Comparison of ENCODE assay signal across 11 cellular contexts in the genomic region with DNA sequence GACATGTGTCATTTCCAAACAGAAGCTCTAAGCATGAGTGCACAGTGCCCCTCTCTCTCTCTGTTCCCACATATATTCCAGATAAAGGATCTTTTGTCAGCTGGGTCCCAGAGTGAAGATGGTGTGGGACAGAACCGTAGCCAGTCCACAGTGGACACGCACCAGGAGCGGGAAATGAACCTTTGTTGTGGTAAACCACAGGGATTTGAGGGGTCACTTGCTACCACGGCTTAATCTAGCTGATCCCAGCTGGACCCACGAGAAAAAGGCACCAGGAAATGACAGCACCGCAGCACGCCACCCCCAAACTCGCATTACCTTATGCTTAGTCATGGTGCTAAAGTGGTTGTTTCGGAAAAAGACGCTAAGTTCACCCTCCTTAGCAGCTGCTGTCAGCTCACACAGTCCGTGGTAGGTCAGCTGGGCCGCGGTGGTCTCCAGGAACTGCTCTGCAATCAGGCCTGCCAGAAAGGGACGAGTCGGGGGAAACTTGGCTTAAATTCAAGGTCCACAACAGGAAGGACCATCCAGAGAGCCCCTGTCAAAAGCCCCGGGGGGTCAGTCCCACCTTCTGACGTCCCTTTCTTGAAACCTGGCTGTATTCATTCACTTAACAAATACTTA. TPM values are rescaled to one million over a fixed set of nuclear protein-coding genes. Genes with fewer than 3 reads are reported as not detected.
DNase-seq lines count a peak whose midpoint lies in the region; ATAC-seq and TF ChIP-seq lines count a peak whose summit lies in the region.
"Had no signal": no experiment of that assay in that cellular context is flagged by ENCODE, and none has a peak within 500 bp of the region (broad histone marks: within the 10 kb centered on the region; RNA-seq: fewer than 3 reads in every experiment).

No MANE protein-coding gene starts in this region.

- DNase-seq in CD14-positive monocyte (ENCODE audit: low spot score) (peak; percentile 53), IMR-90 (peak; percentile 87), astrocyte of the spinal cord (ENCODE audit: low read depth, low spot score) (peak; percentile 84), natural killer cell (no peak), vagina (ENCODE audit: extremely low spot score in 2 of 2) (no peak), right lobe of liver (no peak), osteocyte (ENCODE audit: extremely low spot score, unreplicated experiment) (no peak)
- DNase-seq: activated gamma-delta T cell treated with Interleukin-2 at 50 U/mL for 16 hours had no signal

- no peak overlapping the region for H3K56ac ChIP-seq in IMR-90 (ENCODE audit: extremely low read depth, insufficient read depth, low read length)

- no peak overlapping the region for H2AK9ac ChIP-seq in IMR-90 (replicated peaks; ENCODE audit: low read depth, low read length, poor library complexity)

- H3K27me3 ChIP-seq in IMR-90 (ENCODE audit: control insufficient read depth, insufficient read depth, low read length) (no peaks in the 10 kb centered on the region), vagina (no peaks in the 10 kb centered on the region), right lobe of liver (no peaks in the 10 kb centered on the region)

- no TSS peak for BruUV-seq in IMR-90 (replicated peaks; lab: Mats Ljungman, UMichigan)

- peak overlapping the region; percentile 71; the same call in 1 of the 2 replicates for H3K14ac ChIP-seq in IMR-90 (replicated peaks; ENCODE audit: low read depth, low read length)

- TF ChIP-seq RAD21 in IMR-90 (IDR thresholded peaks at IDR 0.05; ENCODE audit: low read length) = no peak

- H3K27ac ChIP-seq in IMR-90 (ENCODE audit: insufficient read depth, low read length) (no peak overlapping the region), vagina (no peak overlapping the region), right lobe of liver (no peak overlapping the region)
- H3K27ac ChIP-seq: SK-N-MC had no signal

- dilution Hi-C loops in IMR-90 (cut with HindIII; ENCODE audit: low sequenced_read_pairs, unreplicated experiment) = no loop called here

- H4K20me1 ChIP-seq in IMR-90 (ENCODE audit: insufficient read depth, low read length) = no peaks in the 10 kb centered on the region

- H4K5ac ChIP-seq in IMR-90 (ENCODE audit: low read depth, low read length) = peak overlapping the region; percentile 17; the same call in 1 of the 2 replicates

- CTCF ChIA-PET in IMR-90 (lab: Yijun Ruan, JAX) = no interaction called here

- peaks cover 57 to 67% of the 10 kb centered on the region in 2 donors for H3K36me3 Mint-ChIP-seq in CD14-positive monocyte
- H3K36me3 Mint-ChIP-seq in natural killer cell = no peaks in the 10 kb centered on the region
- H3K36me3 Mint-ChIP-seq in osteocyte (ENCODE audit: unreplicated experiment) = peaks cover 21% of the 10 kb centered on the region

- H3K4me1 Mint-ChIP-seq in CD14-positive monocyte (peaks cover 59% of the 10 kb centered on the region), natural killer cell (peaks cover 6 to 16% of the 10 kb centered on the region in 2 donors), osteocyte (ENCODE audit: unreplicated experiment) (peaks cover 14% of the 10 kb centered on the region)

- H2AFZ ChIP-seq in IMR-90 (replicated peaks; ENCODE audit: low read length, poor library complexity) = peak overlapping the region; percentile 74

- peak overlapping the region; percentile 65 for H2BK120ac ChIP-seq in IMR-90 (ENCODE audit: low read depth, low read length)

- H4K91ac ChIP-seq in IMR-90 (ENCODE audit: insufficient read depth, low read depth, low read length) = peak overlapping the region; percentile 49

- H3K23ac ChIP-seq in IMR-90 (ENCODE audit: low read depth, low read length) = peak overlapping the region; percentile 68; the same call in 1 of the 2 replicates

- no peak overlapping the region for H3K9ac ChIP-seq in IMR-90 (ENCODE audit: low read depth, low read length)

- H3K27ac Mint-ChIP-seq in CD14-positive monocyte = peak overlapping the region; percentile 30 to 87 (median 77)
- peak overlapping the region in 1 of 2 donors; percentile 38 for H3K27ac Mint-ChIP-seq in natural killer cell
- no peak overlapping the region for H3K27ac Mint-ChIP-seq in osteocyte (ENCODE audit: unreplicated experiment)
- H3K27ac Mint-ChIP-seq: type B pancreatic cell had no signal

- peak overlapping the region; percentile 64; the same call in 1 of the 3 replicates for H2BK15ac ChIP-seq in IMR-90 (ENCODE audit: low read depth, low read length)

- peak overlapping the region; percentile 5 to 69; a peak in 2 of 4 replicates for H4K8ac ChIP-seq in IMR-90 (ENCODE audit: low read depth in 2 of 2, low read length in 2 of 2)

- H3K27me3 Mint-ChIP-seq in CD14-positive monocyte (ENCODE audit: low read depth in 3 of 3) = peaks cover 2 to 3% (median 2%) of the 10 kb centered on the region in 3 donors
- H3K27me3 Mint-ChIP-seq in natural killer cell (ENCODE audit: low read depth in 2 of 2) = no peaks in the 10 kb centered on the region
- no peaks in the 10 kb centered on the region for H3K27me3 Mint-ChIP-seq in osteocyte (ENCODE audit: unreplicated experiment)
- H3K27me3 Mint-ChIP-seq: type B pancreatic cell had no signal

- ATAC-seq in IMR-90 (ENCODE audit: low read depth) = peak; percentile 48
- peak in 2 of 3 donors; percentile 59 to 77 for ATAC-seq in natural killer cell
- no peak for ATAC-seq in GM21381 (IDR thresholded peaks at IDR 0.05; ENCODE audit: unreplicated experiment)
- ATAC-seq in right lobe of liver = no peak

- in situ Hi-C loops in IMR-90 (cut with MboI; ENCODE audit: low sequenced_read_pairs) = no loop called here
- in situ Hi-C loops in astrocyte of the spinal cord (cut with HindIII; ENCODE audit: low sequenced_read_pairs) = no loop called here

- peaks cover 8% of the 10 kb centered on the region; the same call in 1 of the 2 replicates for H3K9me1 ChIP-seq in IMR-90 (ENCODE audit: insufficient read depth, low read length)

- WGBS in IMR-90 (ENCODE audit: extremely low coverage in 2 of 2, insufficient read length in 1 of 2), 2 experiments = 59% methylated on average over 7 of the region's 17 CpGs; no CpG with 5 or more reads in 1 of the 2 experiments
- WGBS in right lobe of liver (ENCODE audit: insufficient coverage, low coverage, low lambda C conversion rate, missing lambda C conversion rate) = 53% methylated on average over 3 of the region's 17 CpGs

- TF ChIP-seq POLR2A in IMR-90 (IDR thresholded peaks at IDR 0.05; ENCODE audit: low read depth, low read length) (no peak), vagina (IDR thresholded peaks at IDR 0.05) (no peak), right lobe of liver (IDR thresholded peaks at IDR 0.05) (no peak)

- no peaks in the 10 kb centered on the region; a peak in 1 of 4 replicates for H3K79me1 ChIP-seq in IMR-90 (ENCODE audit: low read depth in 1 of 2, low read length in 2 of 2)

- H3K9me3 Mint-ChIP-seq in CD14-positive monocyte = peaks cover 0 to 3% (median 0%) of the 10 kb centered on the region in 7 donors
- no peaks in the 10 kb centered on the region for H3K9me3 Mint-ChIP-seq in natural killer cell
- H3K9me3 Mint-ChIP-seq in osteocyte (ENCODE audit: unreplicated experiment) = no peaks in the 10 kb centered on the region
- H3K9me3 Mint-ChIP-seq: type B pancreatic cell had no signal

- peak overlapping the region; percentile 79; the same call in 1 of the 2 replicates for H2BK20ac ChIP-seq in IMR-90 (ENCODE audit: low read depth, low read length)

- intact Hi-C loops in CD14-positive monocyte (cut with micrococcal nuclease) = loop anchor here in 1 of 2 donors (5.0 kb wide), 1 partner anchor 237 kb away; no protein-coding TSS in a partner anchor
- intact Hi-C loops in IMR-90 (cut with micrococcal nuclease) = no loop called here
- intact Hi-C loops in natural killer cell (cut with micrococcal nuclease) = loop anchor here (5.0 kb wide), 1 partner anchor 742 kb away; the partner anchor contains the start of gene CA14
- intact Hi-C loops in vagina (cut with DNase I) = no loop called here
- intact Hi-C loops in right lobe of liver (cut with DNase I) = loop anchor here in 1 of 2 donors (10.0 kb wide), 1 partner anchor 74 kb away; the partner anchor contains the start of gene SETDB1

- peak overlapping the region; percentile 72 for H3K4ac ChIP-seq in IMR-90 (ENCODE audit: low read depth, low read length)

- H3K4me3 ChIP-seq in IMR-90 (ENCODE audit: insufficient read depth, low read depth, low read length) (no peak overlapping the region), astrocyte of the spinal cord (ENCODE audit: low read depth, low read length) (no peak overlapping the region), vagina (no peak overlapping the region), right lobe of liver (no peak overlapping the region)
- H3K4me3 ChIP-seq: SK-N-MC had no signal

- H3K36me3 ChIP-seq in IMR-90 (ENCODE audit: control insufficient read depth, insufficient read depth, low read length) (peaks cover 34% of the 10 kb centered on the region), vagina (peaks cover 0 to 43% of the 10 kb centered on the region in 2 donors), right lobe of liver (peaks cover 0 to 42% (median 13%) of the 10 kb centered on the region in 4 donors)

- TF ChIP-seq CTCF in CD14-positive monocyte (IDR thresholded peaks at IDR 0.05) (no peak), IMR-90 (conservative IDR thresholded peaks at IDR 0.05; ENCODE audit: low read depth, low read length) (no peak), astrocyte of the spinal cord (IDR thresholded peaks at IDR 0.05; ENCODE audit: low read depth, low read length) (no peak), natural killer cell (IDR thresholded peaks at IDR 0.05) (no peak), vagina (IDR thresholded peaks at IDR 0.05) (no peak), right lobe of liver (IDR thresholded peaks at IDR 0.05) (no peak), osteocyte (IDR thresholded peaks at IDR 0.05) (no peak)

- H3K4me3 Mint-ChIP-seq in CD14-positive monocyte (peak overlapping the region in 1 of 2 donors; percentile 45), natural killer cell (no peak overlapping the region), osteocyte (ENCODE audit: unreplicated experiment) (no peak overlapping the region)
- H3K4me3 Mint-ChIP-seq: type B pancreatic cell had no signal

- H2BK5ac ChIP-seq in IMR-90 (ENCODE audit: low read depth, low read length, poor library complexity, severe bottlenecking) = peak overlapping the region; percentile 51

- no peak overlapping the region for H3K4me2 ChIP-seq in IMR-90 (ENCODE audit: low read depth, low read length)

- H3K4me1 ChIP-seq in IMR-90 (ENCODE audit: control insufficient read depth, insufficient read depth, low read length) (peaks cover 6% of the 10 kb centered on the region), vagina (peaks cover 36% of the 10 kb centered on the region), right lobe of liver (peaks cover 0 to 18% (median 6%) of the 10 kb centered on the region in 4 donors)

- H3K18ac ChIP-seq in IMR-90 (ENCODE audit: low read depth, low read length) = peak overlapping the region; percentile 41; the same call in 1 of the 2 replicates

- POLR2A ChIA-PET in IMR-90 (lab: Charles Lee; ENCODE audit: unreplicated experiment) = no interaction called here

- H3K9me3 ChIP-seq in IMR-90 (ENCODE audit: control insufficient read depth, insufficient read depth, low read length) (no peaks in the 10 kb centered on the region), vagina (no peaks in the 10 kb centered on the region), right lobe of liver (no peaks in the 10 kb centered on the region)

- H2AK5ac ChIP-seq in IMR-90 (ENCODE audit: low read depth, low read length) = peak overlapping the region; percentile 59; the same call in 1 of the 2 replicates

RNA-seq across cellular contexts. Expression of gene MINDY1, which starts 7.5 kb away (rescaled TPM):
- 10 to 100 TPM; 11.5 to 13.2 TPM for polyA plus RNA-seq in CD14-positive monocyte
- 5.8 and 6.6 TPM in 2 replicates for total RNA-seq in IMR-90 (2012; rRNA removed)
- 6.6 and 7.3 TPM in 2 replicates for polyA plus RNA-seq in IMR-90 (2012; rRNA removed)
- 5.4 and 6.1 TPM in 2 replicates for polyA plus RNA-seq in IMR-90 (2012; cell fraction: cytosol; rRNA removed)
- polyA plus RNA-seq in IMR-90 (2012; cell fraction: nucleus; rRNA removed; ENCODE audit: low replicate concordance) = 18.8 TPM in 2 replicates
- total RNA-seq in natural killer cell = 10 to 100 TPM; 14.0 to 15.6 (median 15.2) TPM
- 27.0 TPM for total RNA-seq in vagina
- 10 to 100 TPM; 10.1 to 19.7 (median 15.4) TPM for total RNA-seq in right lobe of liver
- total RNA-seq in osteocyte = 22.2 and 24.3 TPM in 2 replicates

RNA-seq across cellular contexts. Expression of gene PRUNE1, which starts 9.1 kb away (rescaled TPM):
- 10 to 100 TPM; 22.6 to 22.8 TPM for polyA plus RNA-seq in CD14-positive monocyte
- total RNA-seq in IMR-90 (2012; rRNA removed) = 7.9 and 8.6 TPM in 2 replicates
- polyA plus RNA-seq in IMR-90 (2012; rRNA removed) = 9.4 and 9.6 TPM in 2 replicates
- polyA plus RNA-seq in IMR-90 (2012; cell fraction: cytosol; rRNA removed) = 4.6 and 6.5 TPM in 2 replicates
- 3.4 and 9.4 TPM in 2 replicates for polyA plus RNA-seq in IMR-90 (2012; cell fraction: nucleus; rRNA removed; ENCODE audit: low replicate concordance)
- 10 to 100 TPM; 11.4 to 14.1 (median 13.5) TPM for total RNA-seq in natural killer cell
- total RNA-seq in vagina = 25.5 TPM
- total RNA-seq in right lobe of liver = 10 to 100 TPM in 4 of 6 experiments, 1 to 10 TPM in 2; 4.7 to 12.0 (median 10.1) TPM
- total RNA-seq in osteocyte = 18.2 and 20.5 TPM in 2 replicates

RNA-seq across cellular contexts. Expression of gene ANXA9, which starts 17.1 kb away (rescaled TPM):
- polyA plus RNA-seq in CD14-positive monocyte (1 to 10 TPM in 1 of 2 donors, under 1 TPM in 1; 0.28 to 1.4 TPM), IMR-90 (2012; rRNA removed) (0.16 and 0.21 TPM in 2 replicates)
- total RNA-seq in IMR-90 (2012; rRNA removed) (under 0.01 and 0.36 TPM in 2 replicates), natural killer cell (under 1 TPM in 1 of 3 donors, not detected in 2; 0.25 TPM), vagina (0.49 TPM), right lobe of liver (10 to 100 TPM in 5 of 6 experiments, 1 to 10 TPM in 1; 9.9 to 18.5 (median 15.1) TPM), osteocyte (not detected in 2 replicates)
- 0.23 and 0.24 TPM in 2 replicates for polyA plus RNA-seq in IMR-90 (2012; cell fraction: cytosol; rRNA removed)
- 0.25 and 0.26 TPM in 2 replicates for polyA plus RNA-seq in IMR-90 (2012; cell fraction: nucleus; rRNA removed; ENCODE audit: low replicate concordance)

RNA-seq across cellular contexts. Expression of gene CERS2, which starts 24.5 kb away (rescaled TPM):
- polyA plus RNA-seq in CD14-positive monocyte (100 to 1,000 TPM; 200 to 224 TPM), IMR-90 (2012; rRNA removed) (126 and 127 TPM in 2 replicates)
- total RNA-seq in IMR-90 (2012; rRNA removed) (99.2 and 118 TPM in 2 replicates), natural killer cell (100 to 1,000 TPM; 122 to 129 (median 127) TPM), vagina (86.4 TPM), right lobe of liver (100 to 1,000 TPM; 298 to 572 (median 459) TPM), osteocyte (240 and 261 TPM in 2 replicates)
- 70.7 and 75.7 TPM in 2 replicates for polyA plus RNA-seq in IMR-90 (2012; cell fraction: cytosol; rRNA removed)
- 51.7 and 154 TPM in 2 replicates for polyA plus RNA-seq in IMR-90 (2012; cell fraction: nucleus; rRNA removed; ENCODE audit: low replicate concordance)

RNA-seq across cellular contexts. Expression of gene BNIPL, which starts 37.2 kb away (rescaled TPM):
- not detected for polyA plus RNA-seq in CD14-positive monocyte
- total RNA-seq in IMR-90 (2012; rRNA removed) = under 0.01 TPM in 1 of 2 replicates, not detected in the other
- polyA plus RNA-seq in IMR-90 (2012; rRNA removed) = 0.10 and 0.38 TPM in 2 replicates
- polyA plus RNA-seq in IMR-90 (2012; cell fraction: cytosol; rRNA removed) = 0.05 and 0.15 TPM in 2 replicates
- 0.79 and 1.3 TPM in 2 replicates for polyA plus RNA-seq in IMR-90 (2012; cell fraction: nucleus; rRNA removed; ENCODE audit: low replicate concordance)
- under 1 TPM; 0.28 to 0.39 (median 0.33) TPM for total RNA-seq in natural killer cell
- 105 TPM for total RNA-seq in vagina
- under 1 TPM in 5 of 6 experiments, not detected in 1; 0.12 to 0.76 (median 0.42) TPM for total RNA-seq in right lobe of liver
- total RNA-seq in osteocyte = 0.55 and 0.81 TPM in 2 replicates

Comparison
In these comparisons a context has a peak if more than half of its experiments do, and no peak if none do; other contexts are left out.
1. DNase-seq: peak in CD14-positive monocyte (single experiment), IMR-90 (single experiment) and astrocyte of the spinal cord (single experiment); none in natural killer cell (single experiment), vagina (0 of 2), right lobe of liver (0 of 3) and osteocyte (single experiment).
2. ATAC-seq: peak in IMR-90 (single experiment) and natural killer cell (2 of 3); none in GM21381 (single experiment) and right lobe of liver (0 of 4).